Comparison of ENCODE assay signal across 17 cellular contexts in genomic region chr3:123320224-123320623, GRCh38.
"Had no signal": no experiment of that assay in that cellular context is flagged by ENCODE, and none has a peak within 500 bp of the region (broad histone marks: within the 10 kb centered on the region; RNA-seq: fewer than 3 reads in every experiment).

No MANE protein-coding gene starts in this region.

- H3K27me3 ChIP-seq: right lobe of liver had no signal

- H3K36me3 ChIP-seq: right lobe of liver, WERI-Rb-1 had no signal

- H3K9me3 ChIP-seq: mucosa of descending colon, right lobe of liver, stomach, thoracic aorta had no signal

- DNase-seq: activated CD4-positive, alpha-beta memory T cell treated with anti-CD3 and anti-CD28 coated beads, Interleukin-2, amount 10 ng/mL, durations not matched to agents 7 days and 5 days; activated CD4-positive, alpha-beta T cell treated with anti-CD3 and anti-CD28 coated beads for 36 hours; activated effector memory CD4-positive, alpha-beta T cell treated with Interleukin-2 at 50 U/mL for 16 hours; activated naive CD4-positive, alpha-beta T cell treated with anti-CD3 and anti-CD28 coated beads, Interleukin-2, amount 50 U/mL, for 16 hours; activated T-cell treated with anti-CD3 and anti-CD28 coated beads, Interleukin-2, amount 50 U/mL, for 4 hours; hypothalamus; mammary epithelial cell; mucosa of descending colon; naive thymus-derived CD8-positive, alpha-beta T cell; nucleus accumbens; stimulated activated CD4-positive, alpha-beta T cell treated with anti-CD3 and anti-CD28 coated beads, Interleukin-1b, Interleukin-23, amount 100 ng/mL, for 48 hours; stomach; T-helper 17 cell had no signal

- ATAC-seq: activated CD4-positive, alpha-beta T cell treated with anti-CD3 and anti-CD28 coated beads for 36 hours; activated T-cell treated with anti-CD3 and anti-CD28 coated beads, Interleukin-2, amount 50 U/mL, for 4 hours; esophagus mucosa; mucosa of descending colon; naive thymus-derived CD8-positive, alpha-beta T cell; right lobe of liver; T-helper 17 cell had no signal

- H3K27ac ChIP-seq: right lobe of liver, WERI-Rb-1 had no signal

- H3K4me3 ChIP-seq: mucosa of descending colon, right lobe of liver, stomach, thoracic aorta had no signal

- H3K4me1 ChIP-seq: right lobe of liver had no signal
